ENCODE assay signal across 8 cellular contexts in genomic region chr2:152334701-152335015, GRCh38. TPM values are rescaled to one million over a fixed set of nuclear protein-coding genes. Genes with fewer than 3 reads are reported as not detected.
DNase-seq lines count a peak whose midpoint lies in the region; ATAC-seq and TF ChIP-seq lines count a peak whose summit lies in the region.

No MANE protein-coding gene starts in this region.

- no peaks in the 10 kb centered on the region for H3K9me3 Mint-ChIP-seq in nephron

- peaks cover 38% of the 10 kb centered on the region for H3K4me1 Mint-ChIP-seq in nephron

- TF ChIP-seq CTCF in BE2C (IDR thresholded peaks at IDR 0.05; ENCODE audit: low read depth, low read length): no peak
- TF ChIP-seq CTCF in nephron (IDR thresholded peaks at IDR 0.05; ENCODE audit: unreplicated experiment in 3 of 3): no peak

- ATAC-seq in GM21576 (IDR thresholded peaks at IDR 0.05; ENCODE audit: unreplicated experiment) (no peak), GM21447 (IDR thresholded peaks at IDR 0.05; ENCODE audit: unreplicated experiment) (no peak)

- peak overlapping the region; percentile 63 to 68 for H3K9ac ChIP-seq in duodenal mucosa (ENCODE audit: low read depth in 1 of 2, low read length in 2 of 2)

- DNase-seq in BE2C (no peak), MG63 (no peak), posterior vena cava (ENCODE audit: low spot score) (no peak)
- DNase-seq in stimulated activated CD4-positive, alpha-beta T cell treated with anti-CD3 and anti-CD28 coated beads, Interleukin-4, amount 100 ng/mL, for 24 hours: no peak

- peak overlapping the region; percentile 88 to 97 (median 91) for H3K4me3 Mint-ChIP-seq in nephron

- intact Hi-C loops in posterior vena cava (cut with DNase I): loop anchor here in 1 of 2 donors (10.0 kb wide), 2 partner anchors 110 to 290 kb away; no protein-coding TSS in a partner anchor

- H3K27me3 Mint-ChIP-seq in nephron (ENCODE audit: low read depth): no peaks in the 10 kb centered on the region

- H3K27me3 ChIP-seq in BE2C (no peaks in the 10 kb centered on the region), MG63 (no peaks in the 10 kb centered on the region), duodenal mucosa (ENCODE audit: control insufficient read depth in 1 of 2, insufficient read depth in 2 of 2, low read length in 2 of 2) (no peaks in the 10 kb centered on the region)

- no peak overlapping the region for H3K27ac ChIP-seq in duodenal mucosa (ENCODE audit: low read depth, low read length)

- H3K9me3 ChIP-seq in BE2C (no peaks in the 10 kb centered on the region), MG63 (no peaks in the 10 kb centered on the region), duodenal mucosa (ENCODE audit: control insufficient read depth in 1 of 2, low read length in 2 of 2) (no peaks in the 10 kb centered on the region)

- no peaks in the 10 kb centered on the region for H3K4me1 ChIP-seq in BE2C
- H3K4me1 ChIP-seq in duodenal mucosa (ENCODE audit: control insufficient read depth in 1 of 2, insufficient read depth in 2 of 2, low read length in 2 of 2): peaks cover 10 to 12% of the 10 kb centered on the region in 2 donors

- no peaks in the 10 kb centered on the region for H3K36me3 Mint-ChIP-seq in nephron (ENCODE audit: low read depth)

- no peaks in the 10 kb centered on the region for H3K36me3 ChIP-seq in BE2C
- H3K36me3 ChIP-seq in MG63: 0 out of 2 replicates have a peak, but pooled peaks cover 3% of the 10 kb centered on the region
- H3K36me3 ChIP-seq in duodenal mucosa (ENCODE audit: control insufficient read depth in 1 of 2, insufficient read depth in 2 of 2, low read length in 2 of 2): no peaks in the 10 kb centered on the region

- H3K27ac Mint-ChIP-seq in nephron: peak overlapping the region; percentile 79 to 95 (median 84)

- H3K4me3 ChIP-seq in BE2C (ENCODE audit: low read depth, low read length) (peak overlapping the region; percentile 65), MG63 (peak overlapping the region; percentile 95), duodenal mucosa (ENCODE audit: low read depth in 1 of 2, low read length in 2 of 2) (peak overlapping the region; percentile 82 to 85)

RNA-seq across cellular contexts. Expression of gene FMNL2, which starts 0.3 kb away (rescaled TPM):
- 2.9 TPM for polyA plus RNA-seq in BE2C (2012; ENCODE audit: insufficient read depth, insufficient read length, low read depth)
- total RNA-seq in MG63 (2014; rRNA removed; shearing (Covaris generic); ENCODE audit: low replicate concordance): 11.1 and 11.6 TPM in 2 replicates
- total RNA-seq in posterior vena cava: 10 to 100 TPM; 35.5 to 45.0 TPM
